ENCODE assay signal across 8 cellular contexts in the genomic region with DNA sequence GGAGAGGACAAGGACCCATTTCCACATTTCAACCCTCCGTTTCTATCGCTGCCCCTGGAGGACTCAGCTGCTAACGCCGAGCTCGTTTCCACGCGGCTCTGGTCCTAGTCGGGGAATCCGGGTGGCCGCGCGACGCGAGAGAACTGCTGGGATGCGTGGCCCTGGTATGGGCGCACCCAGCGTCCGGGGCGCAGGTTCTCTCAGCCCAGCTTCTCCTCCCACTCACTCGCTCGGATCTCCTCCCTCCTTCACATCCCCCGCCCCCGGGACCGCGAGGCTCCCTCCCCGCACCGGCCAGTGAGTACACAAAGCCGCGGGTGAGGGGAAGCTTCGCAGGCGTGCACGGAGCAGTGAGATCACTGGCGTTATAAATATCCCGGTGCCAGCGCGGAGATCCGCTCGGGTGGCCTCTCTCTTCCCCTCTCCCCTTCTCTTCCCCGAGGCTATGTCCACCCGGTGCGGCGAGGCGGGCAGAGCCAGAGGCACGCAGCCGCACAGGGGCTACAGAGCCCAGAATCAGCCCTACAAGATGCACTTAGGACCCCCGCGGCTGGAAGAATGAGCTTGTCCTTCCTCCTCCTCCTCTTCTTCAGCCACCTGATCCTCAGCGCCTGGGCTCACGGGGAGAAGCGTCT. TPM values are rescaled to one million over a fixed set of nuclear protein-coding genes. Genes with fewer than 3 reads are reported as not detected.
A peak's percentile ranks its signal among the peaks of the same experiment; 100 is the strongest.
DNase-seq lines count a peak whose midpoint lies in the region; FAIRE-seq and TF ChIP-seq lines count a peak whose summit lies in the region.

A gene with protein sequence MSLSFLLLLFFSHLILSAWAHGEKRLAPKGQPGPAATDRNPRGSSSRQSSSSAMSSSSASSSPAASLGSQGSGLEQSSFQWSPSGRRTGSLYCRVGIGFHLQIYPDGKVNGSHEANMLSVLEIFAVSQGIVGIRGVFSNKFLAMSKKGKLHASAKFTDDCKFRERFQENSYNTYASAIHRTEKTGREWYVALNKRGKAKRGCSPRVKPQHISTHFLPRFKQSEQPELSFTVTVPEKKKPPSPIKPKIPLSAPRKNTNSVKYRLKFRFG (plus strand): TSS at position 398 of the 635 bp plus-strand sequence. CDS start 161 bp downstream, at position 559.

- DNase-seq in D721Med (ENCODE audit: insufficient read length, low spot score) (peak; percentile 36), H54 (ENCODE audit: insufficient read length, low spot score) (peak; percentile 30), NT2/D1 (ENCODE audit: low read depth, low spot score) (no peak), breast epithelium (ENCODE audit: low spot score in 2 of 2) (no peak), iris pigment epithelial cell (ENCODE audit: low read depth) (peak; percentile 92), NOMO-1 treated with DMSO at 0.1 percent for 48 hours (lab: John Stamatoyannopoulos, UW; ENCODE audit: unreplicated experiment) (no peak), activated gamma-delta T cell treated with Interleukin-2 at 50 U/mL for 16 hours (no peak)
- peak in 2 of 3 donors; percentile 4 to 10 for DNase-seq in stimulated activated CD4-positive, alpha-beta T cell treated with anti-CD3 and anti-CD28 coated beads, TNF-alpha, amount 100 ng/mL, for 48 hours (ENCODE audit: low read depth in 3 of 3)

- H3K4me1 ChIP-seq in NT2/D1 (ENCODE audit: insufficient read depth, insufficient read length), result no peaks in the 10 kb centered on the region
- H3K4me1 ChIP-seq in breast epithelium, result no peaks in the 10 kb centered on the region

- H3K36me3 ChIP-seq in NT2/D1 (ENCODE audit: insufficient read depth, insufficient read length, low read length), result no peaks in the 10 kb centered on the region
- H3K36me3 ChIP-seq in breast epithelium, result no peaks in the 10 kb centered on the region

- no peak within 1 kb of the TSS for H3K27ac ChIP-seq in breast epithelium

- no peaks in the 10 kb centered on the region for H3K9me3 ChIP-seq in NT2/D1 (ENCODE audit: insufficient read depth, low read length)
- no peaks in the 10 kb centered on the region for H3K9me3 ChIP-seq in breast epithelium

- H3K9ac ChIP-seq in NT2/D1 (ENCODE audit: insufficient read length, low read depth), result peak within 1 kb of the TSS; percentile 56

- H3K27me3 ChIP-seq in NT2/D1 (ENCODE audit: insufficient read depth, insufficient read length), result peaks cover 61% of the 10 kb centered on the region
- peaks cover 0 to 72% of the 10 kb centered on the region in 2 donors for H3K27me3 ChIP-seq in breast epithelium

- TF ChIP-seq POLR2A in H54 (IDR thresholded peaks at IDR 0.05; ENCODE audit: low read depth, low read length), result peak; percentile 77
- TF ChIP-seq POLR2A in breast epithelium (IDR thresholded peaks at IDR 0.05), result no peak

- H3K4me3 ChIP-seq in NT2/D1 (ENCODE audit: insufficient read length, low read depth) (peak within 1 kb of the TSS; percentile 75), breast epithelium (peak within 1 kb of the TSS; percentile 38 to 64 (median 39))

- FAIRE-seq in D721Med (lab: Jason Lieb, UNC) (no peak), H54 (lab: Jason Lieb, UNC) (no peak)

- intact Hi-C loops in breast epithelium (cut with DNase I; ENCODE audit: low total_unique reads), result no loop called here

- TF ChIP-seq CTCF in D721Med (IDR thresholded peaks at IDR 0.05; ENCODE audit: insufficient read depth, missing control alignments), result no peak
- TF ChIP-seq CTCF in breast epithelium (IDR thresholded peaks at IDR 0.05), result no peak

RNA-seq across cellular contexts. Expression of the gene that starts here (rescaled TPM):
- not detected for total RNA-seq in breast epithelium

Comparison
In these comparisons a context has a peak if more than half of its experiments do, and no peak if none do; other contexts are left out.
1. DNase-seq: peak in D721Med (single experiment), H54 (single experiment), iris pigment epithelial cell (single experiment) and stimulated activated CD4-positive, alpha-beta T cell treated with anti-CD3 and anti-CD28 coated beads, TNF-alpha, amount 100 ng/mL, for 48 hours (2 of 3); none in NT2/D1 (single experiment), breast epithelium (0 of 2), NOMO-1 treated with DMSO at 0.1 percent for 48 hours (single experiment) and activated gamma-delta T cell treated with Interleukin-2 at 50 U/mL for 16 hours (single experiment).